ENCODE assay signal across 5 cellular contexts in genomic region chr4:156932360-156932759, GRCh38. TPM values are rescaled to one million over a fixed set of nuclear protein-coding genes. Genes with fewer than 3 reads are reported as not detected.
"Had no signal": no experiment of that assay in that cellular context is flagged by ENCODE, and none has a peak within 500 bp of the region (broad histone marks: within the 10 kb centered on the region; RNA-seq: fewer than 3 reads in every experiment).

No MANE protein-coding gene starts in this region.

RNA-seq across cellular contexts. Expression of gene PDGFC, which starts 39.2 kb away (rescaled TPM):
- total RNA-seq: activated CD4-positive, alpha-beta memory T cell treated with anti-CD3 and anti-CD28 coated beads, Interleukin-2, amount 10 ng/mL, durations not matched to agents 7 days and 5 days; activated CD4-positive, alpha-beta T cell treated with anti-CD3 and anti-CD28 coated beads, Interleukin-2, amount 10 ng/mL, durations not matched to agents 7 days and 5 days; activated naive CD4-positive, alpha-beta T cell treated with anti-CD3 and anti-CD28 coated beads, Interleukin-2, amount 50 U/mL, for 72 hours; activated T-cell treated with anti-CD3 and anti-CD28 coated beads, Interleukin-2, amount 50 U/mL, for 72 hours; T-helper 1 cell treated with Interleukin-12 subunit alpha and Interleukin-12 subunit beta and Interleukin-4 antibody, amounts not matched to agents 30 ng/mL and 1 ng/mL, for 36 hours had no signal
